In genomic region chr15:66862878-66863335, GRCh38 we compare ENCODE assay signal across 8 cellular contexts.
DNase-seq lines count a peak whose midpoint lies in the region; ATAC-seq and TF ChIP-seq lines count a peak whose summit lies in the region.

No MANE protein-coding gene starts in this region.

- H3K4me1 Mint-ChIP-seq in activated CD4-positive, alpha-beta T cell treated with anti-CD3 and anti-CD28 coated beads, Interleukin-2, amount 10 ng/mL, durations not matched to agents 24 days and 14 days, result peaks cover 8% of the 10 kb centered on the region

- TF ChIP-seq CTCF in C4-2B (conservative IDR thresholded peaks at IDR 0.05) (peak; percentile 98), coronary artery (IDR thresholded peaks at IDR 0.05) (peak; percentile 93), lower leg skin (IDR thresholded peaks at IDR 0.05) (peak in 1 of 3 donors; percentile 71)

- H3K27ac ChIP-seq in C4-2B, result no peak overlapping the region
- no peak overlapping the region for H3K27ac ChIP-seq in coronary artery

- peak; percentile 68 to 83 for DNase-seq in NCI-H446 (lab: John Stamatoyannopoulos, UW)
- peak; percentile 93 for DNase-seq in activated CD4-positive, alpha-beta T cell treated with anti-CD3 and anti-CD28 coated beads, Interleukin-2, amount 10 ng/mL, durations not matched to agents 24 days and 14 days
- DNase-seq in coronary artery (ENCODE audit: low spot score), result peak; percentile 87
- peak; percentile 83 to 97 for DNase-seq in lower leg skin (ENCODE audit: low spot score in 2 of 2)
- peak; percentile 46 for DNase-seq in stimulated activated CD8-positive, alpha-beta memory T cell treated with anti-CD3 and anti-CD28 coated beads, Interleukin-12 subunit alpha, Interleukin-12 subunit beta, amount 100 ng/mL, for 1 hour (ENCODE audit: low read depth)

- ATAC-seq in GM21367 (IDR thresholded peaks at IDR 0.05; ENCODE audit: unreplicated experiment), result peak; percentile 50
- no peak for ATAC-seq in HG02884 (IDR thresholded peaks at IDR 0.05; ENCODE audit: unreplicated experiment)

- WGBS in lower leg skin, 2 donors, result 0 to 1% methylated on average over 6 to 9 of the region's 9 CpGs

- intact Hi-C loops in activated CD4-positive, alpha-beta T cell treated with anti-CD3 and anti-CD28 coated beads, Interleukin-2, amount 10 ng/mL, durations not matched to agents 24 days and 14 days (cut with micrococcal nuclease), result no loop called here
- intact Hi-C loops in lower leg skin (cut with DNase I; ENCODE audit: low total_unique reads), result no loop called here

- H3K4me3 ChIP-seq in coronary artery, result peak overlapping the region; percentile 17
- no peak overlapping the region for H3K4me3 ChIP-seq in lower leg skin (ENCODE audit: low read depth, poor library complexity, severe bottlenecking)

- H3K4me3 Mint-ChIP-seq in activated CD4-positive, alpha-beta T cell treated with anti-CD3 and anti-CD28 coated beads, Interleukin-2, amount 10 ng/mL, durations not matched to agents 24 days and 14 days, result no peak overlapping the region

- H3K27me3 Mint-ChIP-seq in activated CD4-positive, alpha-beta T cell treated with anti-CD3 and anti-CD28 coated beads, Interleukin-2, amount 10 ng/mL, durations not matched to agents 24 days and 14 days, result peaks cover 16% of the 10 kb centered on the region

- H3K36me3 Mint-ChIP-seq in activated CD4-positive, alpha-beta T cell treated with anti-CD3 and anti-CD28 coated beads, Interleukin-2, amount 10 ng/mL, durations not matched to agents 24 days and 14 days (ENCODE audit: low read depth), result no peaks in the 10 kb centered on the region

- TF ChIP-seq POLR2A in lower leg skin (IDR thresholded peaks at IDR 0.05), result no peak

- no peak overlapping the region for H3K27ac Mint-ChIP-seq in activated CD4-positive, alpha-beta T cell treated with anti-CD3 and anti-CD28 coated beads, Interleukin-2, amount 10 ng/mL, durations not matched to agents 24 days and 14 days

- no peaks in the 10 kb centered on the region for H3K9me3 Mint-ChIP-seq in activated CD4-positive, alpha-beta T cell treated with anti-CD3 and anti-CD28 coated beads, Interleukin-2, amount 10 ng/mL, durations not matched to agents 24 days and 14 days
